In genomic region chr20:3557237-3557636, GRCh38 we compare ENCODE assay signal across 12 cellular contexts.
"Had no signal": no experiment of that assay in that cellular context is flagged by ENCODE, and none has a peak within 500 bp of the region (broad histone marks: within the 10 kb centered on the region; RNA-seq: fewer than 3 reads in every experiment).

No MANE protein-coding gene starts in this region.

- H3K27me3 Mint-ChIP-seq: activated B cell treated with CpG ODN at 0.5 μM for 24 hours; effector memory CD8-positive, alpha-beta T cell; stimulated activated memory B cell treated with anti-CD40 and anti-IgM and Interleukin-4, amounts not matched to agents 10 μg/mL and 1 μg/mL and 100 μg/mL, for 72 hours had no signal

- H3K27ac Mint-ChIP-seq: activated B cell treated with CpG ODN at 0.5 μM for 24 hours; activated T-helper 2 cell treated with anti-CD3 and anti-CD28 coated beads, Interferon-gamma antibody, Interleukin-2, Interleukin-4, amounts not matched to agents 10 μg/mL and 5 μg/mL and 100 μg/mL, durations not matched to agents 14 hours and 24 hours and 36 hours; stimulated activated memory B cell treated with anti-CD40 and anti-IgM and Interleukin-4, amounts not matched to agents 10 μg/mL and 1 μg/mL and 100 μg/mL, for 72 hours; T-helper 1 cell treated with Interleukin-12 subunit alpha and Interleukin-12 subunit beta and Interleukin-4 antibody, amounts not matched to agents 30 μg/mL and 1 μg/mL, for 36 hours had no signal

- H3K4me3 Mint-ChIP-seq: activated B cell treated with CpG ODN at 0.5 μM for 24 hours; effector memory CD8-positive, alpha-beta T cell; stimulated activated memory B cell treated with anti-CD40 and anti-IgM and Interleukin-4, amounts not matched to agents 10 μg/mL and 1 μg/mL and 100 μg/mL, for 72 hours; T-helper 1 cell treated with Interleukin-12 subunit alpha and Interleukin-12 subunit beta and Interleukin-4 antibody, amounts not matched to agents 30 μg/mL and 1 μg/mL, for 36 hours had no signal

- ATAC-seq: effector memory CD8-positive, alpha-beta T cell; stimulated activated memory B cell treated with anti-CD40 and anti-IgM and Interleukin-4, amounts not matched to agents 10 μg/mL and 1 μg/mL and 100 μg/mL, for 72 hours had no signal

- DNase-seq: activated B cell treated with CpG ODN at 0.5 μM for 24 hours; activated CD4-positive, alpha-beta T cell treated with anti-CD3 and anti-CD28 coated beads, Interleukin-2, amount 50 U/mL, for 1 hour; activated naive CD4-positive, alpha-beta T cell treated with anti-CD3 and anti-CD28 coated beads, Interleukin-2, amount 50 U/mL, for 16 hours; activated T-cell treated with anti-CD3 and anti-CD28 coated beads for 4 hours; adrenal gland; colonic mucosa; effector memory CD8-positive, alpha-beta T cell; kidney glomerular epithelial cell; posterior cingulate gyrus had no signal

- H3K9me3 Mint-ChIP-seq: activated B cell treated with CpG ODN at 0.5 μM for 24 hours; activated T-helper 2 cell treated with anti-CD3 and anti-CD28 coated beads, Interferon-gamma antibody, Interleukin-2, Interleukin-4, amounts not matched to agents 10 μg/mL and 5 μg/mL and 100 μg/mL, durations not matched to agents 14 hours and 24 hours and 36 hours; effector memory CD8-positive, alpha-beta T cell; stimulated activated memory B cell treated with anti-CD40 and anti-IgM and Interleukin-4, amounts not matched to agents 10 μg/mL and 1 μg/mL and 100 μg/mL, for 72 hours; T-helper 1 cell treated with Interleukin-12 subunit alpha and Interleukin-12 subunit beta and Interleukin-4 antibody, amounts not matched to agents 30 μg/mL and 1 μg/mL, for 36 hours had no signal
